ENCODE assay signal across 19 cellular contexts in the genomic region with DNA sequence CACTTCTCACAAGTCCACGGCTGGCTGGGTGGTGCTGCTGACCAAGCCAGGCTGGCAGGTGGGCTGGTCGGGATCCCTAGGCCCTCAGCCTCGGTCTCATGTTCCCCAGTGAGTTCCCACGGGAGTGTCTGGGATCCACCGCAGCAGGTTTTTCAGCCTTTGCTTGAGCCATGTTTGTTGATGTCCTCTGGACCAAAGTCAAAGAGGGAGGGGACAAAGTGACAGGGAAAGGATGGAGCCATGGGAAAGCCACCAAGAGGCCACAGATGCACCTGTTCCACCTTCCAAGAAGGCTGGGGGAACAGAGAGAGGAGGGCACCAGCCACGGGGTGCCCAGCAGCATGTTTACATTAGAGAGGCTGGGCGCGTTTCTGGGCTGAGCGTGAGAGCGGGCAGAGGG.
"Had no signal": no experiment of that assay in that cellular context is flagged by ENCODE, and none has a peak within 500 bp of the region (broad histone marks: within the 10 kb centered on the region; RNA-seq: fewer than 3 reads in every experiment).

No MANE protein-coding gene starts in this region.

- H3K4me3 Mint-ChIP-seq: endodermal cell had no signal

- H3K4me3 ChIP-seq: hepatocyte, lung, stomach, thoracic aorta, transverse colon had no signal

- H3K9me3 ChIP-seq: stomach, thoracic aorta, transverse colon had no signal

- ATAC-seq: foreskin keratinocyte, left colon, left ventricle myocardium superior, right cardiac atrium had no signal

- H3K27ac Mint-ChIP-seq: endodermal cell, nephron had no signal

- H3K4me2 ChIP-seq: hepatocyte had no signal

- H3K9me3 Mint-ChIP-seq: endodermal cell, naive B cell, nephron had no signal

- H2AFZ ChIP-seq: hepatocyte had no signal

- H3K36me3 ChIP-seq: stomach, thoracic aorta, transverse colon had no signal

- H3K27ac ChIP-seq: foreskin keratinocyte, hepatocyte, stomach, thoracic aorta, transverse colon had no signal

- H3K36me3 Mint-ChIP-seq: naive B cell had no signal

- DNase-seq: dermis blood vessel endothelial cell; effector CD4-positive, alpha-beta T cell; foreskin keratinocyte; left colon; left ventricle myocardium superior; mesenchymal stem cell; naive B cell; small intestine; stimulated activated CD4-positive, alpha-beta T cell treated with anti-CD3 and anti-CD28 coated beads, Interleukin-12 subunit alpha, Interleukin-12 subunit beta, amount 100 ng/mL, for 4 hours; stimulated activated naive CD4-positive, alpha-beta T cell; stomach; substantia nigra; transverse colon had no signal

- H3K27me3 ChIP-seq: foreskin keratinocyte, hepatocyte, transverse colon had no signal
